8 cellular contexts compared by ENCODE assay signal in the genomic region with DNA sequence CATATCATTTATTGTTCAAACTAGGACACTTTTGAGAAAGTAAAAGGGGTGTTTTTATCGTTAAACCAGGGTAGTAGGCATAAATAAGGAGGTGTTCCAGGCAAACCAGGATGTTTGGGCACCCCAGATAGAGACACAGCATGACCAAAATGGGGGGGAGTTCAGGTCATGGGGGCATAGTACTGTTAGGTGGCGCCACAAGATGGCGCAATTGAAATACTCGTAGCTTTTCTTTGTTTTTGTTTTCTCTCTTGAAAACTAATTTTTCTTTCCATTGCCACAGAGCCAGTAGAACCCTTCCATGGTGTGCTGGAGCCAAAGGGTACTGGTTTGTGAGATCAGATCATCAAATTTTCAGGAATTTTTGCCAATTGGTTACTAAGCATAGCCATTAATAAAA.
DNase-seq lines count a peak whose midpoint lies in the region; ATAC-seq and TF ChIP-seq lines count a peak whose summit lies in the region.

No MANE protein-coding gene starts in this region.

- peak; percentile 36 for DNase-seq in A172 (ENCODE audit: low spot score)
- DNase-seq in GM12864 (ENCODE audit: low read depth) = no peak
- DNase-seq in NCI-H774 (lab: John Stamatoyannopoulos, UW) = peak; percentile 25
- peak; percentile 60 for DNase-seq in adipocyte (ENCODE audit: low read depth)
- DNase-seq in iris pigment epithelial cell (ENCODE audit: low read depth) = peak; percentile 17

- peaks cover 22% of the 10 kb centered on the region for H3K27me3 ChIP-seq in adipocyte (replicated peaks; ENCODE audit: control insufficient read depth, insufficient read depth, low read length)

- ATAC-seq in GM18873 (IDR thresholded peaks at IDR 0.05; ENCODE audit: low FRiP score, unreplicated experiment) (no peak), HG03378 (IDR thresholded peaks at IDR 0.05; ENCODE audit: unreplicated experiment) (no peak), HG02623 (IDR thresholded peaks at IDR 0.05; ENCODE audit: unreplicated experiment) (no peak)

- H3K9ac ChIP-seq in adipocyte (ENCODE audit: low read length) = no peak overlapping the region

- H3K9me3 ChIP-seq in adipocyte (ENCODE audit: control insufficient read depth, low read length) = peaks cover 5% of the 10 kb centered on the region

- peak; percentile 55 for TF ChIP-seq CTCF in GM12864 (IDR thresholded peaks at IDR 0.05; ENCODE audit: low read depth, low read length, missing control alignments)

- H3K4me3 ChIP-seq in GM12864 (ENCODE audit: low read depth, low read length) (no peak overlapping the region), adipocyte (ENCODE audit: low read length) (no peak overlapping the region)

- no peaks in the 10 kb centered on the region for H3K36me3 ChIP-seq in adipocyte (ENCODE audit: control insufficient read depth, insufficient read depth, low read length, severe bottlenecking)

- H3K4me1 ChIP-seq in adipocyte (ENCODE audit: control insufficient read depth, insufficient read depth, low read length) = peaks cover 10% of the 10 kb centered on the region
